ENCODE assay signal across 36 cellular contexts in genomic region chr3:169990431-169990830, GRCh38.
"Had no signal": no experiment of that assay in that cellular context is flagged by ENCODE, and none has a peak within 500 bp of the region (broad histone marks: within the 10 kb centered on the region; RNA-seq: fewer than 3 reads in every experiment).

No MANE protein-coding gene starts in this region.

- H3K9me3 ChIP-seq: adrenal gland, MG63, Peyer's patch had no signal

- H3K27me3 Mint-ChIP-seq: activated B cell treated with CpG ODN at 0.5 μM for 24 hours; activated CD4-positive, alpha-beta memory T cell treated with anti-CD3 and anti-CD28 coated beads for 36 hours; activated naive CD4-positive, alpha-beta T cell treated with anti-CD3 and anti-CD28 coated beads, Interleukin-2, amount 10 ng/mL, durations not matched to agents 7 days and 5 days; activated naive CD8-positive, alpha-beta T cell; T-cell; T-helper 17 cell had no signal

- ATAC-seq: activated T-cell treated with anti-CD3 and anti-CD28 coated beads, Interleukin-2, amount 50 U/mL, for 4 hours; PC-3; Right ventricle myocardium inferior; SK-N-SH treated with all-trans-retinoic acid at 6 μM for 48 hours; T-cell; T-helper 17 cell had no signal

- DNase-seq: activated B cell treated with CpG ODN at 0.5 μM for 24 hours; activated CD4-positive, alpha-beta memory T cell treated with anti-CD3 and anti-CD28 coated beads for 36 hours; activated CD4-positive, alpha-beta T cell treated with anti-CD3 and anti-CD28 coated beads for 4 hours; activated CD4-positive, alpha-beta T cell treated with anti-CD3 and anti-CD28 coated beads, Interleukin-2, amount 50 U/mL, for 1 hour; activated CD4-positive, CD25-positive, alpha-beta regulatory T cell treated with anti-CD3 and anti-CD28 coated beads, Interleukin-2, amount 50 U/mL, for 72 hours; activated CD8-positive, alpha-beta memory T cell treated with anti-CD3 and anti-CD28 coated beads, Interleukin-2, amount 50 U/mL, for 4 hours; activated effector memory CD4-positive, alpha-beta T cell treated with Interleukin-2 at 50 U/mL for 16 hours; activated naive CD4-positive, alpha-beta T cell treated with anti-CD3 and anti-CD28 coated beads, Interleukin-2, amount 10 ng/mL, durations not matched to agents 7 days and 5 days; activated T-cell treated with anti-CD3 and anti-CD28 coated beads for 4 hours; activated T-cell treated with anti-CD3 and anti-CD28 coated beads, Interleukin-2, amount 50 U/mL, for 4 hours; adrenal gland; anterior cingulate cortex; brain microvascular endothelial cell; central memory CD4-positive, alpha-beta T cell; Kasumi-1; MG63; NCI-H1048; NCI-H1105 treated with DMSO at 0.1 percent for 48 hours; NCI-H1436; NCI-H1694; NCI-H1930; NCI-H2081 treated with DMSO at 0.1 percent for 48 hours; NCI-H226; NCI-H446 treated with DMSO at 0.1 percent for 48 hours; NCI-H524; NCI-H69; PC-3; Peyer's patch; SIG-M5; T-cell; T-helper 17 cell had no signal

- H3K9me3 Mint-ChIP-seq: activated CD4-positive, alpha-beta memory T cell treated with anti-CD3 and anti-CD28 coated beads for 36 hours; activated naive CD4-positive, alpha-beta T cell treated with anti-CD3 and anti-CD28 coated beads, Interleukin-2, amount 10 ng/mL, durations not matched to agents 7 days and 5 days; activated T-cell treated with anti-CD3 and anti-CD28 coated beads, Interleukin-2, amount 50 U/mL, for 4 hours; T-cell had no signal

- H3K27me3 ChIP-seq: adrenal gland, brain microvascular endothelial cell, MG63, Peyer's patch had no signal

- H3K4me3 Mint-ChIP-seq: activated B cell treated with CpG ODN at 0.5 μM for 24 hours; activated CD4-positive, alpha-beta memory T cell treated with anti-CD3 and anti-CD28 coated beads for 36 hours; activated naive CD4-positive, alpha-beta T cell treated with anti-CD3 and anti-CD28 coated beads, Interleukin-2, amount 10 ng/mL, durations not matched to agents 7 days and 5 days; activated naive CD8-positive, alpha-beta T cell; activated T-cell treated with anti-CD3 and anti-CD28 coated beads, Interleukin-2, amount 50 U/mL, for 4 hours; T-cell; T-helper 17 cell had no signal

- H3K27ac Mint-ChIP-seq: activated CD4-positive, alpha-beta memory T cell treated with anti-CD3 and anti-CD28 coated beads for 36 hours; T-helper 17 cell had no signal

- H3K27ac ChIP-seq: adrenal gland, brain microvascular endothelial cell, Peyer's patch, RWPE1, VCaP had no signal

- H3K4me1 ChIP-seq: adrenal gland, Peyer's patch had no signal

- H3K4me3 ChIP-seq: adrenal gland, MG63, Peyer's patch had no signal

- H3K4me1 Mint-ChIP-seq: activated naive CD4-positive, alpha-beta T cell treated with anti-CD3 and anti-CD28 coated beads, Interleukin-2, amount 10 ng/mL, durations not matched to agents 7 days and 5 days had no signal
